27 cellular contexts compared by ENCODE assay signal in genomic region chr5:157772077-157772613, GRCh38. TPM values are rescaled to one million over a fixed set of nuclear protein-coding genes. Genes with fewer than 3 reads are reported as not detected.
DNase-seq lines count a peak whose midpoint lies in the region; ATAC-seq, FAIRE-seq and TF ChIP-seq lines count a peak whose summit lies in the region.
"Had no signal": no experiment of that assay in that cellular context is flagged by ENCODE, and none has a peak within 500 bp of the region (broad histone marks: within the 10 kb centered on the region; RNA-seq: fewer than 3 reads in every experiment).

No MANE protein-coding gene starts in this region.

- 86% methylated on average over 11 of the region's 11 CpGs; no CpG with 5 or more reads in 1 of the 2 experiments for WGBS in H1 (ENCODE audit: extremely low coverage in 1 of 2, insufficient coverage in 1 of 2, insufficient read length in 1 of 2, insufficient replicate concordance in 2 of 2, low coverage in 1 of 2, low lambda C conversion rate in 2 of 2, missing lambda C conversion rate in 1 of 2), 2 experiments

- H3K27me3 ChIP-seq in H1 (replicated peaks in 1 of 4; ENCODE audit: control insufficient read depth in 3 of 4, extremely low read depth in 1 of 4, insufficient read depth in 3 of 4, low read length in 3 of 4) (no peaks in the 10 kb centered on the region), PC-9 (ENCODE audit: insufficient read depth, low read depth) (no peaks in the 10 kb centered on the region)
- H3K27me3 ChIP-seq: pancreas, spleen, tibial artery had no signal

- no peaks in the 10 kb centered on the region for H3K36me3 Mint-ChIP-seq in activated CD4-positive, alpha-beta T cell treated with anti-CD3 and anti-CD28 coated beads for 36 hours (ENCODE audit: low read depth)
- no peaks in the 10 kb centered on the region for H3K36me3 Mint-ChIP-seq in stimulated activated memory B cell treated with anti-CD40 and anti-IgM and Interleukin-4, amounts not matched to agents 10 μg/mL and 1 μg/mL and 100 μg/mL, for 72 hours
- H3K36me3 Mint-ChIP-seq: T-cell had no signal

- no peak overlapping the region for H2BK12ac ChIP-seq in H1 (ENCODE audit: low read depth, low read length)

- H3K4me3 ChIP-seq in H1 (ENCODE audit: extremely low read depth in 1 of 4, insufficient read depth in 2 of 4, low read depth in 3 of 4, low read length in 4 of 4) = no peak overlapping the region
- no peak overlapping the region for H3K4me3 ChIP-seq in PC-9
- H3K4me3 ChIP-seq: lung, mucosa of descending colon, pancreas, spleen, tibial artery had no signal

- H3K4me1 ChIP-seq in H1 (replicated peaks in 1 of 4; ENCODE audit: control insufficient read depth in 3 of 4, insufficient read depth in 4 of 4, low read length in 3 of 4) (no peaks in the 10 kb centered on the region), PC-9 (replicated peaks; ENCODE audit: insufficient read depth) (0 out of 2 replicates have a peak, but pooled peaks cover 4% of the 10 kb centered on the region)
- H3K4me1 ChIP-seq: pancreas, spleen had no signal

- H3K79me2 ChIP-seq in H1 (ENCODE audit: control insufficient read depth in 1 of 2, insufficient read depth in 2 of 2, low read length in 2 of 2) (no peaks in the 10 kb centered on the region), PC-9 (ENCODE audit: low read depth) (no peaks in the 10 kb centered on the region)

- H3K9me3 ChIP-seq in H1 (ENCODE audit: insufficient read depth in 2 of 2, low read depth in 1 of 2, low read length in 1 of 2) (no peaks in the 10 kb centered on the region), PC-9 (ENCODE audit: insufficient read depth, low read depth) (no peaks in the 10 kb centered on the region)
- H3K9me3 ChIP-seq: mucosa of descending colon, pancreas, tibial artery had no signal

- H4K8ac ChIP-seq in H1 (ENCODE audit: extremely low read depth, insufficient read depth, low read length) = no peak overlapping the region

- H3K23ac ChIP-seq in H1 (ENCODE audit: insufficient read length) = no peak overlapping the region

- no peak overlapping the region for H2BK15ac ChIP-seq in H1 (ENCODE audit: low read length)

- peaks cover 5% of the 10 kb centered on the region for H3K4me1 Mint-ChIP-seq in activated CD4-positive, alpha-beta T cell treated with anti-CD3 and anti-CD28 coated beads for 36 hours
- peaks cover 4% of the 10 kb centered on the region for H3K4me1 Mint-ChIP-seq in stimulated activated memory B cell treated with anti-CD40 and anti-IgM and Interleukin-4, amounts not matched to agents 10 μg/mL and 1 μg/mL and 100 μg/mL, for 72 hours

- H3K9me3 Mint-ChIP-seq in activated CD4-positive, alpha-beta T cell treated with anti-CD3 and anti-CD28 coated beads for 36 hours (ENCODE audit: low read depth) = no peaks in the 10 kb centered on the region
- H3K9me3 Mint-ChIP-seq in stimulated activated memory B cell treated with anti-CD40 and anti-IgM and Interleukin-4, amounts not matched to agents 10 μg/mL and 1 μg/mL and 100 μg/mL, for 72 hours = no peaks in the 10 kb centered on the region
- H3K9me3 Mint-ChIP-seq: activated T-cell treated with anti-CD3 and anti-CD28 coated beads, Interleukin-2, amount 50 U/mL, for 4 hours; nephron had no signal

- H3K27ac Mint-ChIP-seq in activated CD4-positive, alpha-beta T cell treated with anti-CD3 and anti-CD28 coated beads for 36 hours = no peak overlapping the region
- no peak overlapping the region for H3K27ac Mint-ChIP-seq in stimulated activated memory B cell treated with anti-CD40 and anti-IgM and Interleukin-4, amounts not matched to agents 10 μg/mL and 1 μg/mL and 100 μg/mL, for 72 hours
- H3K27ac Mint-ChIP-seq: nephron, T-cell had no signal

- no peak for TF ChIP-seq POLR2A in H1 (IDR thresholded peaks at IDR 0.05; ENCODE audit: control extremely low read depth in 1 of 2, low read depth in 2 of 2, low read length in 2 of 2)

- no peak overlapping the region for H3K18ac ChIP-seq in H1 (ENCODE audit: extremely low read depth, low read length)

- H3K23me2 ChIP-seq in H1 (ENCODE audit: low read depth, low read length) = no peaks in the 10 kb centered on the region

- no peak overlapping the region for H3K4ac ChIP-seq in H1 (replicated peaks; ENCODE audit: insufficient read length, low read depth, low read length)

- no peaks in the 10 kb centered on the region for H3K36me3 ChIP-seq in H1 (ENCODE audit: control insufficient read depth in 2 of 4, insufficient read depth in 4 of 4, low read length in 3 of 4)
- H3K36me3 ChIP-seq in PC-9 (ENCODE audit: low read depth) = no peaks in the 10 kb centered on the region
- H3K36me3 ChIP-seq: pancreas, spleen, tibial artery had no signal

- H3K4me2 ChIP-seq in H1 (ENCODE audit: insufficient read depth in 1 of 2, low read depth in 2 of 2, low read length in 2 of 2) (no peak overlapping the region), PC-9 (no peak overlapping the region)

- no peaks in the 10 kb centered on the region for H3K79me1 ChIP-seq in H1 (ENCODE audit: low read depth, low read length)

- H2AFZ ChIP-seq in H1 (ENCODE audit: low read length) (peak overlapping the region; percentile 49), PC-9 (no peak overlapping the region)

- H3K9ac ChIP-seq in H1 (replicated peaks in 1 of 4; ENCODE audit: extremely low read depth in 1 of 4, low read depth in 3 of 4, low read length in 3 of 4) = no peak overlapping the region

- peaks cover 6% of the 10 kb centered on the region; the same call in 1 of the 2 replicates for H3F3A ChIP-seq in PC-9 (ENCODE audit: insufficient read depth, low read depth)

- peaks cover 4% of the 10 kb centered on the region for H3K27me3 Mint-ChIP-seq in activated CD4-positive, alpha-beta T cell treated with anti-CD3 and anti-CD28 coated beads for 36 hours
- peaks cover 13% of the 10 kb centered on the region for H3K27me3 Mint-ChIP-seq in stimulated activated memory B cell treated with anti-CD40 and anti-IgM and Interleukin-4, amounts not matched to agents 10 μg/mL and 1 μg/mL and 100 μg/mL, for 72 hours

- CTCF ChIA-PET in activated CD4-positive, alpha-beta T cell treated with anti-CD3 and anti-CD28 coated beads for 36 hours (lab: Charles Lee) = interaction anchor here (1.0 kb wide), 1 partner anchor 34 kb away, joined by 3 read pairs; no protein-coding TSS in a partner anchor
- CTCF ChIA-PET in H1 (lab: Charles Lee; ENCODE audit: partially characterized antibody) (interaction anchor here (0.6 to 4.1 kb wide), 2 partner anchors 8 to 34 kb away, joined by 3 to 27 read pairs; no protein-coding TSS in a partner anchor), PC-9 (lab: Charles Lee) (no interaction called here)

- H2BK120ac ChIP-seq in H1 (replicated peaks; ENCODE audit: low read depth, low read length) = no peak overlapping the region

- no peak overlapping the region for H2BK5ac ChIP-seq in H1 (ENCODE audit: low read depth, low read length)

- no TSS peak for BruUV-seq in PC-9 (replicated peaks; lab: Mats Ljungman, UMichigan)

- H4K5ac ChIP-seq in H1 (ENCODE audit: insufficient read length, low read depth, low read length) = no peak overlapping the region

- no peak for TF ChIP-seq EP300 in H1 (IDR thresholded peaks at IDR 0.05; ENCODE audit: borderline replicate concordance in 1 of 2, low read depth in 2 of 2, low read length in 2 of 2)

- no peaks in the 10 kb centered on the region for H3K9me2 ChIP-seq in PC-9 (ENCODE audit: insufficient read depth)

- FAIRE-seq in H1 (lab: Jason Lieb, UNC) = no peak
- FAIRE-seq: pancreas had no signal

- DNase-seq in activated CD4-positive, alpha-beta T cell treated with anti-CD3 and anti-CD28 coated beads for 36 hours = peak; percentile 39
- DNase-seq in activated CD4-positive, alpha-beta T cell treated with anti-CD3 and anti-CD28 coated beads for 4 hours = no peak
- peak; percentile 3 for DNase-seq in stimulated activated naive CD4-positive, alpha-beta T cell treated with Interleukin-2 at 50 U/mL for 16 hours (lab: John Stamatoyannopoulos, UW)
- no peak for DNase-seq in stimulated activated naive CD4-positive, alpha-beta T cell (lab: John Stamatoyannopoulos, UW)
- no peak for DNase-seq in H1 (ENCODE audit: low read depth in 1 of 2, low spot score in 2 of 2)
- no peak for DNase-seq in PC-9
- DNase-seq: activated CD4-positive, CD25-positive, alpha-beta regulatory T cell; activated CD8-positive, alpha-beta memory T cell treated with anti-CD3 and anti-CD28 coated beads for 24 hours; activated naive CD4-positive, alpha-beta T cell; activated T-cell treated with anti-CD3 and anti-CD28 coated beads, Interleukin-2, amount 50 U/mL, for 4 hours; amniotic stem cell; EL; erythroblast; mucosa of descending colon; NCI-H1930; NCI-H345; NCI-H774; pancreas; right cardiac atrium; RPMI8226; spleen; T-cell; tibial artery had no signal

- H3K27ac ChIP-seq in H1 (ENCODE audit: low read depth, low read length) = no peak overlapping the region
- H3K27ac ChIP-seq in PC-9 = no peak overlapping the region
- H3K27ac ChIP-seq: pancreas, spleen, tibial artery had no signal

- no peak overlapping the region for H3K4me3 Mint-ChIP-seq in activated CD4-positive, alpha-beta T cell treated with anti-CD3 and anti-CD28 coated beads for 36 hours
- H3K4me3 Mint-ChIP-seq in stimulated activated memory B cell treated with anti-CD40 and anti-IgM and Interleukin-4, amounts not matched to agents 10 μg/mL and 1 μg/mL and 100 μg/mL, for 72 hours = peak overlapping the region; percentile 35
- H3K4me3 Mint-ChIP-seq: activated T-cell treated with anti-CD3 and anti-CD28 coated beads, Interleukin-2, amount 50 U/mL, for 4 hours; nephron; T-cell had no signal

- H4K91ac ChIP-seq in H1 (replicated peaks; ENCODE audit: insufficient read length, low read length) = no peak overlapping the region

- no peak overlapping the region for H2BK20ac ChIP-seq in H1 (ENCODE audit: low read length)

- H3K14ac ChIP-seq in H1 (ENCODE audit: insufficient read length) = no peak overlapping the region

- no peak for TF ChIP-seq RAD21 in H1 (IDR thresholded peaks at IDR 0.05 in 1 of 2, conservative IDR thresholded peaks at IDR 0.05 in 1 of 2; ENCODE audit: low read depth in 2 of 2, low read length in 2 of 2)

- TF ChIP-seq CTCF in H1 (IDR thresholded peaks at IDR 0.05; ENCODE audit: control extremely low read depth in 1 of 3, insufficient read depth in 1 of 3, low read depth in 1 of 3, low read length in 3 of 3) (no peak), PC-9 (conservative IDR thresholded peaks at IDR 0.05) (no peak)

- intact Hi-C loops in activated CD4-positive, alpha-beta T cell treated with anti-CD3 and anti-CD28 coated beads for 36 hours (cut with DNase I, micrococcal nuclease) = loop anchor here in 1 of 2 experiments (10.0 kb wide), 1 partner anchor 1877 kb away; no protein-coding TSS in a partner anchor
- intact Hi-C loops in PC-9 (cut with micrococcal nuclease; ENCODE audit: unreplicated experiment) = loop anchor here (10.0 kb wide), 1 partner anchor 1323 kb away; the partner anchor contains the start of gene EBF1

- no peaks in the 10 kb centered on the region for H4K20me1 ChIP-seq in H1 (replicated peaks in 1 of 2; ENCODE audit: control insufficient read depth in 1 of 2, insufficient read depth in 2 of 2, low read length in 2 of 2)
- H4K20me1 ChIP-seq in PC-9 (ENCODE audit: insufficient read depth) = no peaks in the 10 kb centered on the region

- no peak overlapping the region for H2AK5ac ChIP-seq in H1 (ENCODE audit: low read depth, low read length)

- POLR2A ChIA-PET in activated CD4-positive, alpha-beta T cell treated with anti-CD3 and anti-CD28 coated beads for 36 hours (lab: Charles Lee) = no interaction called here
- POLR2A ChIA-PET in H1 (lab: Charles Lee; ENCODE audit: partially characterized antibody) (no interaction called here), PC-9 (lab: Charles Lee; ENCODE audit: unreplicated experiment) (no interaction called here)

- H3K56ac ChIP-seq in H1 (replicated peaks; ENCODE audit: insufficient read length, low read depth, low read length) = no peak overlapping the region

- ATAC-seq in activated CD4-positive, alpha-beta T cell treated with anti-CD3 and anti-CD28 coated beads for 36 hours = peak; percentile 83
- ATAC-seq in stimulated activated memory B cell treated with anti-CD40 and anti-IgM and Interleukin-4, amounts not matched to agents 10 μg/mL and 1 μg/mL and 100 μg/mL, for 72 hours = peak; percentile 34
- no peak for ATAC-seq in GM21717 (IDR thresholded peaks at IDR 0.05; ENCODE audit: unreplicated experiment)
- ATAC-seq: mucosa of descending colon, pancreas, right cardiac atrium, T-cell had no signal

RNA-seq across cellular contexts. Expression of gene LSM11, which starts 28.6 kb away (rescaled TPM):
- 1 to 10 TPM; 6.2 to 8.0 TPM for total RNA-seq in activated CD4-positive, alpha-beta T cell treated with anti-CD3 and anti-CD28 coated beads for 36 hours
- total RNA-seq in H1 (2021; fragmentation: NEBNext Ultra II Directional; extraction: Animal tissue kit (Norgen Biotek cat#: 25700)) = 3.4 and 3.9 TPM in 2 replicates
- 1.3 and 1.8 TPM in 2 replicates for polyA plus RNA-seq in H1 (2011; rRNA removed)
- polyA plus RNA-seq in H1 (2011; cell fraction: cytosol; rRNA removed) = 1.9 TPM
- 1.3 TPM for polyA plus RNA-seq in H1 (2011; cell fraction: nucleus; rRNA removed)
- polyA plus RNA-seq in H1 (2012, experiment 1 of 2) = 1.7 to 3.2 TPM (median 2.5 TPM) in 4 replicates
- 0.67 TPM for polyA plus RNA-seq in H1 (2012, experiment 2 of 2)
- 1.6 TPM for polyA plus RNA-seq in H1 (2013, experiment 1 of 2)
- 1.5 TPM for polyA plus RNA-seq in H1 (2013, experiment 2 of 2)
- 5.2 and 6.9 TPM in 2 replicates for polyA minus RNA-seq in H1 (2011; rRNA and poly(A)+ RNA removed)
- polyA minus RNA-seq in H1 (2011; cell fraction: cytosol; rRNA and poly(A)+ RNA removed) = 4.4 TPM
- 3.3 TPM for polyA minus RNA-seq in H1 (2011; cell fraction: nucleus; rRNA and poly(A)+ RNA removed)
- 1.9 and 2.1 TPM in 2 replicates for total RNA-seq in PC-9 (2021)

RNA-seq across cellular contexts. Expression of gene THG1L, which starts 40.9 kb away (rescaled TPM):
- total RNA-seq in activated CD4-positive, alpha-beta T cell treated with anti-CD3 and anti-CD28 coated beads for 36 hours = 10 to 100 TPM; 29.9 to 33.8 TPM
- total RNA-seq in H1 (2021; fragmentation: NEBNext Ultra II Directional; extraction: Animal tissue kit (Norgen Biotek cat#: 25700)) = 12.4 and 13.0 TPM in 2 replicates
- polyA plus RNA-seq in H1 (2011; rRNA removed) = 7.1 and 8.1 TPM in 2 replicates
- 17.3 TPM for polyA plus RNA-seq in H1 (2011; cell fraction: cytosol; rRNA removed)
- polyA plus RNA-seq in H1 (2011; cell fraction: nucleus; rRNA removed) = 9.2 TPM
- 15.5 to 24.2 TPM (median 16.5 TPM) in 4 replicates for polyA plus RNA-seq in H1 (2012, experiment 1 of 2)
- polyA plus RNA-seq in H1 (2012, experiment 2 of 2) = 2.2 TPM
- polyA plus RNA-seq in H1 (2013, experiment 1 of 2) = 8.4 TPM
- polyA plus RNA-seq in H1 (2013, experiment 2 of 2) = 7.6 TPM
- 21.2 and 29.0 TPM in 2 replicates for polyA minus RNA-seq in H1 (2011; rRNA and poly(A)+ RNA removed)
- polyA minus RNA-seq in H1 (2011; cell fraction: cytosol; rRNA and poly(A)+ RNA removed) = 14.9 TPM
- 14.7 TPM for polyA minus RNA-seq in H1 (2011; cell fraction: nucleus; rRNA and poly(A)+ RNA removed)
- 20.9 and 25.3 TPM in 2 replicates for total RNA-seq in PC-9 (2021)

Comparison
In these comparisons a context has a peak if more than half of its experiments do, and no peak if none do; other contexts are left out.
1. DNase-seq: peak in activated CD4-positive, alpha-beta T cell treated with anti-CD3 and anti-CD28 coated beads for 36 hours (single experiment) and stimulated activated naive CD4-positive, alpha-beta T cell treated with Interleukin-2 at 50 U/mL for 16 hours (single experiment); none in activated CD4-positive, alpha-beta T cell treated with anti-CD3 and anti-CD28 coated beads for 4 hours (0 of 2), stimulated activated naive CD4-positive, alpha-beta T cell (0 of 6), H1 (0 of 2) and PC-9 (0 of 2).